In genomic region chr2:69643602-69644505, GRCh38 we compare ENCODE assay signal across 8 cellular contexts.
DNase-seq lines count a peak whose midpoint lies in the region; ATAC-seq and TF ChIP-seq lines count a peak whose summit lies in the region.

TSS of gene AAK1 (minus strand) at chr2:69643739. CDS start at chr2:69643040, 699 bp downstream.

- TF ChIP-seq CTCF in AG04449 (IDR thresholded peaks at IDR 0.05; ENCODE audit: insufficient read depth, low read length, missing control alignments) = no peak

- POLR2A ChIA-PET in AG04449 (lab: Yijun Ruan, JAX) = interaction anchor here (0.8 to 1.7 kb wide), 4 partner anchors 9 to 207 kb away, joined by 3 to 5 read pairs (median 3); partner anchors contain the start of gene NFU1

- peak within 1 kb of the TSS; percentile 83 for H3K4me3 ChIP-seq in AG04449 (ENCODE audit: low read depth, low read length)

- CTCF ChIA-PET in AG04449 (lab: Yijun Ruan, JAX) = interaction anchor here (0.9 to 1.8 kb wide), 4 partner anchors 69 to 83 kb away, joined by 3 to 6 read pairs (median 3); no protein-coding TSS in a partner anchor

- ATAC-seq in GM18909 (IDR thresholded peaks at IDR 0.05; ENCODE audit: poor library complexity, unreplicated experiment) (peak; percentile 52), HG03196 (IDR thresholded peaks at IDR 0.05; ENCODE audit: unreplicated experiment) (peak; percentile 44)

- DNase-seq in AG04449 (ENCODE audit: low read depth, low spot score) = peak; percentile 55
- peak; percentile 68 to 88 for DNase-seq in NCI-H446 (lab: John Stamatoyannopoulos, UW)
- DNase-seq in activated CD4-positive, CD25-positive, alpha-beta regulatory T cell (lab: John Stamatoyannopoulos, UW) = peak; percentile 66 to 77 (median 69)
- peak; percentile 86 for DNase-seq in central memory CD4-positive, alpha-beta T cell
- peak; percentile 91 for DNase-seq in iris pigment epithelial cell (ENCODE audit: low read depth)
- DNase-seq in stimulated activated CD4-positive, alpha-beta T cell treated with anti-CD3 and anti-CD28 coated beads, Interleukin-12 subunit alpha, Interleukin-12 subunit beta, amount 100 ng/mL, for 24 hours (ENCODE audit: low read depth in 2 of 2) = peak; percentile 78 to 84

Comparison
In these comparisons a context has a peak if more than half of its experiments do, and no peak if none do; other contexts are left out.
1. Peak in every context shown above with its lines: DNase-seq, ATAC-seq and H3K4me3 ChIP-seq.